21 cellular contexts compared by ENCODE assay signal in the genomic region with DNA sequence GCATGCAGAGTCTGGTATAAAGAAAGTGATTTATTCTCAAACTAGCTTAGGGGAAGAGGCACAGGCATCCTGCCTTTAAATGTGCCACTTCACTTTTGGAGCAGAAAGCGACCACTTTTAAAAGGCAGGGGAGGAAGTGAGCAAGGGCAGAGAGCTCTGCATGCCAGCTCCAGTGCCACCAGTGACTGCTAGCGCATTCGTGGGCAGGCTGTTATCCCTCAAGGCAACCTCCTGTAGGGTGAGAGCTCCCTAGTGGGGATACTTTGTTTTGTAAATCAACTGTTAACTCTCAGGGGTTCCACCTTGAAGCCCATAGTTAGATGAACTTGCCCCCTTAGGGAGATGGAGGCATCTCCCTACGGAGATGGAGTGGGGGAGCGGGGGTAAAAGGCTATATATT. TPM values are rescaled to one million over a fixed set of nuclear protein-coding genes. Genes with fewer than 3 reads are reported as not detected.
A peak's percentile ranks its signal among the peaks of the same experiment; 100 is the strongest.
DNase-seq lines count a peak whose midpoint lies in the region; ATAC-seq, FAIRE-seq and TF ChIP-seq lines count a peak whose summit lies in the region.
"Had no signal": no experiment of that assay in that cellular context is flagged by ENCODE, and none has a peak within 500 bp of the region (broad histone marks: within the 10 kb centered on the region; RNA-seq: fewer than 3 reads in every experiment).

No MANE protein-coding gene starts in this region.

- H3K4me2 ChIP-seq in GM23338 = peak overlapping the region; percentile 25
- no peak overlapping the region for H3K4me2 ChIP-seq in PC-3 (ENCODE audit: low read length)
- H3K4me2 ChIP-seq in endothelial cell of umbilical vein (ENCODE audit: insufficient read depth, low read length) = no peak overlapping the region

- H4K20me1 ChIP-seq in GM23338 (replicated peaks; ENCODE audit: insufficient read depth) (no peaks in the 10 kb centered on the region), PC-3 (ENCODE audit: low read length) (no peaks in the 10 kb centered on the region), endothelial cell of umbilical vein (replicated peaks; ENCODE audit: control insufficient read depth, extremely low read depth, insufficient read depth, low read length) (no peaks in the 10 kb centered on the region)

- H3K9me1 ChIP-seq in endothelial cell of umbilical vein (replicated peaks; ENCODE audit: control insufficient read depth, extremely low read depth, insufficient read depth, low read length) = no peaks in the 10 kb centered on the region

- H3K9ac ChIP-seq in PC-3 (ENCODE audit: low read length) (no peak overlapping the region), endothelial cell of umbilical vein (replicated peaks; ENCODE audit: extremely low read depth, insufficient read depth, low read length) (no peak overlapping the region)

- H3K27me3 Mint-ChIP-seq in GM23338 (ENCODE audit: insufficient read depth, low read depth, poor library complexity) = peaks cover 2% of the 10 kb centered on the region

- no peak overlapping the region for H3K27ac Mint-ChIP-seq in GM23338
- H3K27ac Mint-ChIP-seq: B cell had no signal

- CTCF ChIA-PET in PC-3 (lab: Charles Lee) (no interaction called here), endothelial cell of umbilical vein (lab: Charles Lee) (no interaction called here)

- DNase-seq in GM23338 (ENCODE audit: low spot score) (no peak), PC-3 (no peak), endothelial cell of umbilical vein (ENCODE audit: low read depth, low spot score) (no peak), spleen (no peak), NCI-H1417 treated with DMSO at 0.1 percent for 48 hours (lab: John Stamatoyannopoulos, UW) (no peak)
- DNase-seq in stimulated activated CD4-positive, alpha-beta T cell treated with anti-CD3 and anti-CD28 coated beads, Interleukin-15, amount 100 ng/mL, for 24 hours = no peak
- DNase-seq: DMS153; DND-41; GOT3; KBM-7; MV-4-11; NCI-H1105 treated with DMSO at 0.1 percent for 48 hours; NCI-H524 treated with DMSO at 0.1 percent for 48 hours; NCI-H774; NK-92 treated with Interleukin-12 subunit alpha and Interleukin-12 subunit beta, amount 100 ng/mL, for 24 hours; T-helper 1 cell had no signal

- H3K4me3 ChIP-seq in GM23338 = no peak overlapping the region; the same call in 1 of the 2 replicates
- H3K4me3 ChIP-seq in PC-3 (ENCODE audit: low read length) = no peak overlapping the region
- no peak overlapping the region for H3K4me3 ChIP-seq in endothelial cell of umbilical vein (replicated peaks in 1 of 3; ENCODE audit: insufficient read depth in 1 of 3, low read depth in 1 of 3, low read length in 3 of 3)
- H3K4me3 ChIP-seq in spleen = no peak overlapping the region
- H3K4me3 ChIP-seq: PC-9, SJCRH30 had no signal

- WGBS in spleen, 5 donors = 26 to 35% (median 31%) methylated on average over 5 of the region's 5 CpGs

- intact Hi-C loops in PC-3 (cut with micrococcal nuclease) (no loop called here), endothelial cell of umbilical vein (cut with micrococcal nuclease) (no loop called here), spleen (cut with DNase I; ENCODE audit: low total_unique reads) (no loop called here)

- 0 out of 2 replicates have a peak overlapping the region, but pooled peaks have one; percentile 26 for H2AFZ ChIP-seq in GM23338
- no peak overlapping the region for H2AFZ ChIP-seq in PC-3 (ENCODE audit: low read length)
- peak overlapping the region; percentile 20 for H2AFZ ChIP-seq in endothelial cell of umbilical vein (ENCODE audit: low read depth, low read length)
- H2AFZ ChIP-seq: PC-9 had no signal

- H3K36me3 Mint-ChIP-seq in GM23338 (ENCODE audit: low read depth) = no peaks in the 10 kb centered on the region

- H3K4me1 Mint-ChIP-seq in GM23338 = peaks cover 32% of the 10 kb centered on the region
- H3K4me1 Mint-ChIP-seq: B cell had no signal

- no peaks in the 10 kb centered on the region for H3K9me3 Mint-ChIP-seq in GM23338

- FAIRE-seq in endothelial cell of umbilical vein (lab: Jason Lieb, UNC) = no peak
- FAIRE-seq: GM12892 had no signal

- H3K4me3 Mint-ChIP-seq in GM23338 = no peak overlapping the region
- H3K4me3 Mint-ChIP-seq: B cell had no signal

- TF ChIP-seq CTCF in GM23338 (conservative IDR thresholded peaks at IDR 0.05; ENCODE audit: low read depth in 2 of 2) (no peak), PC-3 (conservative IDR thresholded peaks at IDR 0.05; ENCODE audit: low read depth, low read length) (no peak), endothelial cell of umbilical vein (IDR thresholded peaks at IDR 0.05; ENCODE audit: extremely low read depth in 1 of 2, insufficient read depth in 1 of 2, low read depth in 1 of 2, low read length in 2 of 2) (no peak), spleen (IDR thresholded peaks at IDR 0.05 in 8 of 11, conservative IDR thresholded peaks at IDR 0.05 in 3 of 11) (no peak)

- TF ChIP-seq POLR2A in endothelial cell of umbilical vein (IDR thresholded peaks at IDR 0.05; ENCODE audit: low read depth, low read length) (no peak), spleen (IDR thresholded peaks at IDR 0.05) (no peak)

- H3K27me3 ChIP-seq in GM23338 (ENCODE audit: insufficient read depth) (no peaks in the 10 kb centered on the region), PC-3 (ENCODE audit: low read length) (no peaks in the 10 kb centered on the region), endothelial cell of umbilical vein (ENCODE audit: control insufficient read depth in 2 of 2, insufficient read depth in 2 of 2, low read length in 2 of 2) (no peaks in the 10 kb centered on the region), spleen (replicated peaks in 1 of 7) (no peaks in the 10 kb centered on the region)
- H3K27me3 ChIP-seq: SJCRH30 had no signal

- peak; percentile 71 for ATAC-seq in GM23338
- peak; percentile 25; the same call in 1 of the 2 replicates for ATAC-seq in PC-3
- ATAC-seq in GM19397 (IDR thresholded peaks at IDR 0.05; ENCODE audit: unreplicated experiment) = no peak

- no peaks in the 10 kb centered on the region for H3K79me2 ChIP-seq in GM23338 (replicated peaks; ENCODE audit: insufficient read depth)
- H3K79me2 ChIP-seq in PC-3 (ENCODE audit: low read length) = no peaks in the 10 kb centered on the region
- H3K79me2 ChIP-seq in endothelial cell of umbilical vein (ENCODE audit: control insufficient read depth, insufficient read depth, low read length) = no peaks in the 10 kb centered on the region

- H3K36me3 ChIP-seq in GM23338 (ENCODE audit: insufficient read depth) (no peaks in the 10 kb centered on the region), PC-3 (ENCODE audit: low read depth, low read length) (no peaks in the 10 kb centered on the region), endothelial cell of umbilical vein (ENCODE audit: control insufficient read depth in 2 of 2, extremely low read depth in 1 of 2, insufficient read depth in 2 of 2, low read length in 2 of 2) (no peaks in the 10 kb centered on the region), spleen (no peaks in the 10 kb centered on the region)
- H3K36me3 ChIP-seq: SJCRH30 had no signal

- H3K9me2 ChIP-seq in GM23338 (ENCODE audit: insufficient read depth) = 0 out of 2 replicates have a peak, but pooled peaks cover 5% of the 10 kb centered on the region
- H3K9me2 ChIP-seq in PC-3 (replicated peaks; ENCODE audit: low read length) = no peaks in the 10 kb centered on the region

- no peaks in the 10 kb centered on the region for H3K9me3 ChIP-seq in PC-3 (ENCODE audit: low read length)
- no peaks in the 10 kb centered on the region for H3K9me3 ChIP-seq in endothelial cell of umbilical vein (replicated peaks; ENCODE audit: control insufficient read depth, insufficient read depth, low read length)
- no peaks in the 10 kb centered on the region for H3K9me3 ChIP-seq in spleen
- H3K9me3 ChIP-seq: SJCRH30 had no signal

- H3F3A ChIP-seq in GM23338 (replicated peaks; ENCODE audit: low read depth) = no peaks in the 10 kb centered on the region
- H3F3A ChIP-seq in PC-3 (ENCODE audit: low read length, unreplicated experiment) = no peaks in the 10 kb centered on the region

- H3K4me1 ChIP-seq in GM23338 (ENCODE audit: insufficient read depth) (peaks cover 36% of the 10 kb centered on the region), PC-3 (ENCODE audit: insufficient read depth, low read length) (peaks cover 14% of the 10 kb centered on the region), endothelial cell of umbilical vein (ENCODE audit: control insufficient read depth, extremely low read depth, insufficient read depth, low read length) (peaks cover 13% of the 10 kb centered on the region), spleen (peaks cover 0 to 35% (median 14%) of the 10 kb centered on the region in 6 donors)
- H3K4me1 ChIP-seq: SJCRH30 had no signal

- POLR2A ChIA-PET in PC-3 (lab: Charles Lee; ENCODE audit: unreplicated experiment) (no interaction called here), endothelial cell of umbilical vein (lab: Charles Lee) (no interaction called here)

- no peak overlapping the region for H3K27ac ChIP-seq in GM23338 (ENCODE audit: low read depth)
- H3K27ac ChIP-seq in PC-3 (ENCODE audit: low read length) = no peak overlapping the region
- no peak overlapping the region for H3K27ac ChIP-seq in endothelial cell of umbilical vein (ENCODE audit: insufficient read depth, low read depth, low read length)
- peak overlapping the region in 7 of 8 donors; percentile 9 to 75 (median 54) for H3K27ac ChIP-seq in spleen
- H3K27ac ChIP-seq: PC-9, SJCRH30 had no signal

- dilution Hi-C loops in endothelial cell of umbilical vein (cut with MboI; ENCODE audit: extremely low pct_ligation_motif_present, low sequenced_read_pairs) = no loop called here

- BruUV-seq in PC-3 (replicated peaks; lab: Mats Ljungman, UMichigan) (no TSS peak), endothelial cell of umbilical vein (replicated peaks; lab: Mats Ljungman, UMichigan) (no TSS peak)

TF ChIP-seq in GM23338, 12 proteins besides CTCF, POLR2A, EP300 and RAD21 (continues in another document):
- TF ChIP-seq ZNF331 (CRISPR knock-in tag; IDR thresholded peaks at IDR 0.05; ENCODE audit: low read depth) = no peak
- TF ChIP-seq NANOG (IDR thresholded peaks at IDR 0.05; ENCODE audit: borderline replicate concordance) = no peak

TF ChIP-seq in endothelial cell of umbilical vein, 7 proteins besides CTCF, POLR2A, EP300 and RAD21 (continues in another document):
- TF ChIP-seq FOS (IDR thresholded peaks at IDR 0.05; ENCODE audit: borderline replicate concordance, insufficient read depth, low read length) = no peak

RNA-seq across cellular contexts. Expression of gene GRB10, which starts 29.4 kb away (rescaled TPM):
- 145 and 154 TPM in 2 replicates for total RNA-seq in GM23338 (2014; rRNA removed; shearing (Covaris generic))
- polyA plus RNA-seq in GM23338 (2016; fragmentation: Nextera tagmentation; extraction: Ambion mirVana) (35.0 and 35.2 TPM in 2 replicates), endothelial cell of umbilical vein (36.2 and 43.7 TPM in 2 replicates), spleen (10 to 100 TPM; 11.3 to 31.1 (median 23.2) TPM)
- total RNA-seq in PC-3 (2014; rRNA removed) (61.3 and 89.8 TPM in 2 replicates), endothelial cell of umbilical vein (240 and 243 TPM in 2 replicates), spleen (100 to 1,000 TPM in 6 of 7 donors, 10 to 100 TPM in 1; 80.4 to 159 (median 130) TPM)
- polyA plus RNA-seq in endothelial cell of umbilical vein (2011; cell fraction: cytosol; rRNA removed) = 30.5 and 31.8 TPM in 2 replicates
- polyA plus RNA-seq in endothelial cell of umbilical vein (2011; cell fraction: nucleus; rRNA removed) = 127 and 138 TPM in 2 replicates
- 81.9 and 101 TPM in 2 replicates for polyA plus RNA-seq in endothelial cell of umbilical vein (2012)
- 129 and 144 TPM in 2 replicates for polyA minus RNA-seq in endothelial cell of umbilical vein
- polyA minus RNA-seq in endothelial cell of umbilical vein (2011; cell fraction: cytosol; rRNA and poly(A)+ RNA removed) = 19.9 TPM
- polyA minus RNA-seq in endothelial cell of umbilical vein (2011; cell fraction: nucleus; rRNA and poly(A)+ RNA removed) = 265 and 279 TPM in 2 replicates
- total RNA-seq: B cell had no signal

Comparison
In these comparisons a context has a peak if more than half of its experiments do, and no peak if none do; other contexts are left out.
1. H3K27ac ChIP-seq: peak in spleen (7 of 8); none in GM23338 (single experiment), PC-3 (single experiment) and endothelial cell of umbilical vein (single experiment).